In the genomic region with DNA sequence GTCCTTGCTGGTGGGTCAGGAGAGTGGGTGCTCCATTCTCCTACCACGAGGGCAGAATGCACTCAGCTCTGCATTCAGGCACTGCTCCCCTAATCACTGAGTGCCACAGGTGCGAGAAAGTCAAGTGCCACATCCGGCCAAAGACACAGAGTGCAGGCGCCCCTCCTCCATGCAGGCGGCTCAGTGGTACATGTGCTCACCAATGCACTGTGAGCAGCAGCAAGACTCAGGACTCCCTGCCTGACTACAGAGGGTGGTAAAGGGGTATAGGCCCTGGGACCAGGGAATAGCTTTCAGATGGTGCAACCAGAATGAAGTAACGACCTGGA, we compare ENCODE assay signal across 10 cellular contexts. TPM values are rescaled to one million over a fixed set of nuclear protein-coding genes. Genes with fewer than 3 reads are reported as not detected.
DNase-seq lines count a peak whose midpoint lies in the region; ATAC-seq and TF ChIP-seq lines count a peak whose summit lies in the region.
"Had no signal": no experiment of that assay in that cellular context is flagged by ENCODE, and none has a peak within 500 bp of the region (broad histone marks: within the 10 kb centered on the region; RNA-seq: fewer than 3 reads in every experiment).

No MANE protein-coding gene starts in this region.

- TF ChIP-seq CTCF in chondrocyte (IDR thresholded peaks at IDR 0.05) = no peak

- peak; percentile 86 to 90 for ATAC-seq in activated CD4-positive, CD25-positive, alpha-beta regulatory T cell treated with anti-CD3 and anti-CD28 coated beads, Interleukin-2, amount 50 U/mL, for 24 hours
- peak; percentile 72 for ATAC-seq in activated T-helper 17 cell treated with anti-CD3 and anti-CD28 coated beads, Interleukin-2, amount 50 U/mL, for 72 hours (replicated peaks)
- ATAC-seq in GM21381 (IDR thresholded peaks at IDR 0.05; ENCODE audit: unreplicated experiment) = no peak

- peaks cover 18% of the 10 kb centered on the region for H3K36me3 Mint-ChIP-seq in activated T-helper 17 cell treated with anti-CD3 and anti-CD28 coated beads, Interleukin-2, amount 50 U/mL, for 72 hours (ENCODE audit: low read depth)
- peaks cover 4% of the 10 kb centered on the region for H3K36me3 Mint-ChIP-seq in chondrocyte (ENCODE audit: low read depth)

- H3K27me3 Mint-ChIP-seq in activated T-helper 17 cell treated with anti-CD3 and anti-CD28 coated beads, Interleukin-2, amount 50 U/mL, for 72 hours = no peaks in the 10 kb centered on the region
- no peaks in the 10 kb centered on the region for H3K27me3 Mint-ChIP-seq in chondrocyte (ENCODE audit: low read depth)

- no peaks in the 10 kb centered on the region for H3K4me1 Mint-ChIP-seq in activated T-helper 17 cell treated with anti-CD3 and anti-CD28 coated beads, Interleukin-2, amount 50 U/mL, for 72 hours
- H3K4me1 Mint-ChIP-seq in chondrocyte (ENCODE audit: low read depth) = no peaks in the 10 kb centered on the region

- no peaks in the 10 kb centered on the region for H3K9me3 Mint-ChIP-seq in activated T-helper 17 cell treated with anti-CD3 and anti-CD28 coated beads, Interleukin-2, amount 50 U/mL, for 72 hours
- no peaks in the 10 kb centered on the region for H3K9me3 Mint-ChIP-seq in chondrocyte (ENCODE audit: low read depth)

- no peak for DNase-seq in activated CD4-positive, CD25-positive, alpha-beta regulatory T cell treated with anti-CD3 and anti-CD28 coated beads, Interleukin-2, amount 50 U/mL, for 72 hours
- DNase-seq in stimulated activated CD4-positive, alpha-beta T cell treated with anti-CD3 and anti-CD28 coated beads, Interleukin-1b, Interleukin-23, amount 100 ng/mL, for 24 hours (ENCODE audit: low read depth in 4 of 4, low spot score in 1 of 4) = peak in 3 of 4 experiments; percentile 22 to 28 (median 28)
- DNase-seq in NCI-H2196 treated with DMSO at 0.1 percent for 48 hours (lab: John Stamatoyannopoulos, UW; ENCODE audit: unreplicated experiment) = no peak
- DNase-seq in chondrocyte (ENCODE audit: low spot score) = no peak
- DNase-seq in NCI-H2171 (lab: John Stamatoyannopoulos, UW) = no peak
- DNase-seq: amygdala, SK-N-SH had no signal

- H3K27ac Mint-ChIP-seq in activated T-helper 17 cell treated with anti-CD3 and anti-CD28 coated beads, Interleukin-2, amount 50 U/mL, for 72 hours = no peak overlapping the region
- no peak overlapping the region for H3K27ac Mint-ChIP-seq in chondrocyte (ENCODE audit: unreplicated experiment)

- H3K4me3 Mint-ChIP-seq in activated T-helper 17 cell treated with anti-CD3 and anti-CD28 coated beads, Interleukin-2, amount 50 U/mL, for 72 hours = no peak overlapping the region
- no peak overlapping the region for H3K4me3 Mint-ChIP-seq in chondrocyte (ENCODE audit: unreplicated experiment)

RNA-seq across cellular contexts. Expression of a gene that starts 32.9 kb away (rescaled TPM):
- total RNA-seq in activated T-helper 17 cell treated with anti-CD3 and anti-CD28 coated beads, Interleukin-2, amount 50 U/mL, for 72 hours = 10 to 100 TPM; 18.2 to 20.6 TPM
- total RNA-seq in chondrocyte = 68.6 to 84.3 TPM (median 68.6 TPM) in 3 replicates

RNA-seq across cellular contexts. Expression of a gene that starts 33.3 kb away (rescaled TPM):
- 10 to 100 TPM; 36.4 to 62.4 TPM for total RNA-seq in activated T-helper 17 cell treated with anti-CD3 and anti-CD28 coated beads, Interleukin-2, amount 50 U/mL, for 72 hours
- total RNA-seq in chondrocyte = 3.4 to 9.9 TPM (median 6.6 TPM) in 3 replicates

Comparison
In these comparisons a context has a peak if more than half of its experiments do, and no peak if none do; other contexts are left out.
1. DNase-seq: peak in stimulated activated CD4-positive, alpha-beta T cell treated with anti-CD3 and anti-CD28 coated beads, Interleukin-1b, Interleukin-23, amount 100 ng/mL, for 24 hours (3 of 4); none in activated CD4-positive, CD25-positive, alpha-beta regulatory T cell treated with anti-CD3 and anti-CD28 coated beads, Interleukin-2, amount 50 U/mL, for 72 hours (single experiment), NCI-H2196 treated with DMSO at 0.1 percent for 48 hours (single experiment), chondrocyte (single experiment) and NCI-H2171 (single experiment).